14 cellular contexts compared by ENCODE assay signal in genomic region chr3:71453822-71454512, GRCh38.
DNase-seq lines count a peak whose midpoint lies in the region; ATAC-seq and FAIRE-seq lines count a peak whose summit lies in the region.
"Had no signal": no experiment of that assay in that cellular context is flagged by ENCODE, and none has a peak within 500 bp of the region (broad histone marks: within the 10 kb centered on the region; RNA-seq: fewer than 3 reads in every experiment).

No MANE protein-coding gene starts in this region.

- H3K9me3 ChIP-seq in CD4-positive, CD25-positive, alpha-beta regulatory T cell (ENCODE audit: control insufficient read depth in 2 of 2, low read length in 2 of 2) = no peaks in the 10 kb centered on the region
- H3K9me3 ChIP-seq: ascending aorta, right atrium auricular region had no signal

- H3K27ac ChIP-seq in CD4-positive, CD25-positive, alpha-beta regulatory T cell (ENCODE audit: insufficient read depth, low read length, poor library complexity, severe bottlenecking) = peak overlapping the region; percentile 88
- H3K27ac ChIP-seq: ascending aorta, dorsolateral prefrontal cortex, foreskin keratinocyte, right atrium auricular region had no signal

- ATAC-seq in CD4-positive, CD25-positive, alpha-beta regulatory T cell (ENCODE audit: low read depth in 2 of 2) = peak; percentile 18 to 23
- ATAC-seq in activated CD8-positive, alpha-beta T cell treated with anti-CD3 and anti-CD28 coated beads, Interleukin-2, amount 10 ng/mL, durations not matched to agents 7 days and 5 days = peak; percentile 25
- ATAC-seq in naive B cell (ENCODE audit: low read depth in 2 of 2) = peak; percentile 77 to 81
- no peak for ATAC-seq in GM19023 (IDR thresholded peaks at IDR 0.05; ENCODE audit: unreplicated experiment)
- ATAC-seq in GM21619 (IDR thresholded peaks at IDR 0.05; ENCODE audit: unreplicated experiment) = no peak
- ATAC-seq in HG03025 (IDR thresholded peaks at IDR 0.05; ENCODE audit: low FRiP score, unreplicated experiment) = no peak
- no peak for ATAC-seq in esophagus mucosa
- ATAC-seq: foreskin keratinocyte had no signal

- peaks cover 97% of the 10 kb centered on the region for H3K4me1 ChIP-seq in CD4-positive, CD25-positive, alpha-beta regulatory T cell (ENCODE audit: control insufficient read depth, insufficient read depth, low read length, poor library complexity, severe bottlenecking)
- H3K4me1 ChIP-seq: foreskin keratinocyte had no signal

- FAIRE-seq in GM19239 (lab: Jason Lieb, UNC) = peak; percentile 74
- FAIRE-seq: islet of Langerhans had no signal

- H3K27ac Mint-ChIP-seq in CD4-positive, CD25-positive, alpha-beta regulatory T cell = peak overlapping the region; percentile 95 to 99 (median 98)
- peak overlapping the region; percentile 87 for H3K27ac Mint-ChIP-seq in activated CD8-positive, alpha-beta T cell treated with anti-CD3 and anti-CD28 coated beads, Interleukin-2, amount 10 ng/mL, durations not matched to agents 7 days and 5 days
- H3K27ac Mint-ChIP-seq in naive B cell = peak overlapping the region; percentile 90 to 99 (median 98)

- H3K9me3 Mint-ChIP-seq in CD4-positive, CD25-positive, alpha-beta regulatory T cell = no peaks in the 10 kb centered on the region
- no peaks in the 10 kb centered on the region for H3K9me3 Mint-ChIP-seq in activated CD8-positive, alpha-beta T cell treated with anti-CD3 and anti-CD28 coated beads, Interleukin-2, amount 10 ng/mL, durations not matched to agents 7 days and 5 days (ENCODE audit: insufficient read depth)
- no peaks in the 10 kb centered on the region for H3K9me3 Mint-ChIP-seq in naive B cell

- POLR2A ChIA-PET in activated CD8-positive, alpha-beta T cell treated with anti-CD3 and anti-CD28 coated beads, Interleukin-2, amount 10 ng/mL, durations not matched to agents 7 days and 5 days (lab: Charles Lee) = interaction anchor here (0.6 to 3.5 kb wide), 16 partner anchors 11 to 389 kb away, joined by 3 to 60 read pairs (median 6); partner anchors contain the start of gene FOXP1

- H3K27me3 ChIP-seq in CD4-positive, CD25-positive, alpha-beta regulatory T cell (ENCODE audit: control insufficient read depth, insufficient read depth, low read length) = no peaks in the 10 kb centered on the region
- H3K27me3 ChIP-seq: ascending aorta, dorsolateral prefrontal cortex, foreskin keratinocyte, right atrium auricular region had no signal

- H3K36me3 Mint-ChIP-seq in CD4-positive, CD25-positive, alpha-beta regulatory T cell = peaks cover 12% of the 10 kb centered on the region
- peaks cover 10% of the 10 kb centered on the region for H3K36me3 Mint-ChIP-seq in activated CD8-positive, alpha-beta T cell treated with anti-CD3 and anti-CD28 coated beads, Interleukin-2, amount 10 ng/mL, durations not matched to agents 7 days and 5 days (ENCODE audit: low read depth)
- H3K36me3 Mint-ChIP-seq in naive B cell = no peaks in the 10 kb centered on the region

- peak overlapping the region; percentile 83 for H3K4me3 ChIP-seq in CD4-positive, CD25-positive, alpha-beta regulatory T cell (ENCODE audit: low read depth, low read length)
- H3K4me3 ChIP-seq: ascending aorta, dorsolateral prefrontal cortex, right atrium auricular region had no signal

- CTCF ChIA-PET in activated CD8-positive, alpha-beta T cell treated with anti-CD3 and anti-CD28 coated beads, Interleukin-2, amount 10 ng/mL, durations not matched to agents 7 days and 5 days (lab: Charles Lee) = interaction anchor here (0.9 to 3.0 kb wide), 24 partner anchors 9 to 150 kb away, joined by 3 to 20 read pairs (median 6); no protein-coding TSS in a partner anchor

- H3K4me3 Mint-ChIP-seq in CD4-positive, CD25-positive, alpha-beta regulatory T cell = peak overlapping the region; percentile 67 to 93 (median 80)
- H3K4me3 Mint-ChIP-seq in activated CD8-positive, alpha-beta T cell treated with anti-CD3 and anti-CD28 coated beads, Interleukin-2, amount 10 ng/mL, durations not matched to agents 7 days and 5 days = peak overlapping the region; percentile 76
- peak overlapping the region; percentile 57 to 91 (median 81) for H3K4me3 Mint-ChIP-seq in naive B cell

- H3K36me3 ChIP-seq in CD4-positive, CD25-positive, alpha-beta regulatory T cell (ENCODE audit: control insufficient read depth, insufficient read depth, low read length) = no peaks in the 10 kb centered on the region
- H3K36me3 ChIP-seq: ascending aorta, right atrium auricular region had no signal

- peaks cover 60 to 100% (median 88%) of the 10 kb centered on the region in 4 donors for H3K4me1 Mint-ChIP-seq in CD4-positive, CD25-positive, alpha-beta regulatory T cell
- peaks cover 92% of the 10 kb centered on the region for H3K4me1 Mint-ChIP-seq in activated CD8-positive, alpha-beta T cell treated with anti-CD3 and anti-CD28 coated beads, Interleukin-2, amount 10 ng/mL, durations not matched to agents 7 days and 5 days (ENCODE audit: low read depth)
- peaks cover 78 to 98% (median 95%) of the 10 kb centered on the region in 3 donors for H3K4me1 Mint-ChIP-seq in naive B cell

- no peaks in the 10 kb centered on the region for H3K27me3 Mint-ChIP-seq in CD4-positive, CD25-positive, alpha-beta regulatory T cell
- H3K27me3 Mint-ChIP-seq in activated CD8-positive, alpha-beta T cell treated with anti-CD3 and anti-CD28 coated beads, Interleukin-2, amount 10 ng/mL, durations not matched to agents 7 days and 5 days (ENCODE audit: low read depth) = no peaks in the 10 kb centered on the region
- no peaks in the 10 kb centered on the region for H3K27me3 Mint-ChIP-seq in naive B cell

- DNase-seq in CD4-positive, CD25-positive, alpha-beta regulatory T cell = peak in 2 of 3 donors; percentile 36 to 54
- DNase-seq in GM19239 (ENCODE audit: insufficient read length, low spot score) (no peak), naive B cell (no peak)
- DNase-seq in activated CD8-positive, alpha-beta T cell treated with anti-CD3 and anti-CD28 coated beads, Interleukin-2, amount 10 ng/mL, durations not matched to agents 7 days and 5 days = no peak
- DNase-seq: activated CD8-positive, alpha-beta memory T cell treated with anti-CD3 and anti-CD28 coated beads for 24 hours; dorsolateral prefrontal cortex; foreskin keratinocyte had no signal

Comparison
In these comparisons a context has a peak if more than half of its experiments do, and no peak if none do; other contexts are left out.
1. ATAC-seq: peak in CD4-positive, CD25-positive, alpha-beta regulatory T cell (2 of 2), activated CD8-positive, alpha-beta T cell treated with anti-CD3 and anti-CD28 coated beads, Interleukin-2, amount 10 ng/mL, durations not matched to agents 7 days and 5 days (single experiment) and naive B cell (2 of 2); none in GM19023 (single experiment), GM21619 (single experiment), HG03025 (single experiment) and esophagus mucosa (single experiment).
2. DNase-seq: peak in CD4-positive, CD25-positive, alpha-beta regulatory T cell (2 of 3); none in GM19239 (single experiment), activated CD8-positive, alpha-beta T cell treated with anti-CD3 and anti-CD28 coated beads, Interleukin-2, amount 10 ng/mL, durations not matched to agents 7 days and 5 days (single experiment) and naive B cell (single experiment).
3. Peak in every context shown above with its lines, with median percentiles within 50 percentile points of each other: H3K27ac Mint-ChIP-seq and H3K4me3 Mint-ChIP-seq.